8 cellular contexts compared by ENCODE assay signal in genomic region chr1:202348509-202349262, GRCh38. TPM values are rescaled to one million over a fixed set of nuclear protein-coding genes. Genes with fewer than 3 reads are reported as not detected.
DNase-seq lines count a peak whose midpoint lies in the region; ATAC-seq and TF ChIP-seq lines count a peak whose summit lies in the region.

Gene PPP1R12B, plus strand, starts transcription at chr1:202348699. Its CDS starts 153 bp downstream, at chr1:202348852.

- peak within 1 kb of the TSS; percentile 87 for H3K4me2 ChIP-seq in PC-9

- H3F3A ChIP-seq in PC-9 (ENCODE audit: insufficient read depth, low read depth): no peaks in the 10 kb centered on the region

- H3K27me3 ChIP-seq in PC-9 (ENCODE audit: insufficient read depth, low read depth) (no peaks in the 10 kb centered on the region), mucosa of stomach (ENCODE audit: control insufficient read depth, insufficient read depth, low read length) (no peaks in the 10 kb centered on the region)

- peak within 1 kb of the TSS; percentile 79 for H3K9ac ChIP-seq in mucosa of stomach (ENCODE audit: low read length)

- intact Hi-C loops in PC-9 (cut with micrococcal nuclease; ENCODE audit: unreplicated experiment): loop anchor here (10.0 kb wide), 2 partner anchors 66 to 884 kb away; partner anchors contain the start of gene PHLDA3

- DNase-seq in DMS153 (lab: John Stamatoyannopoulos, UW): peak; percentile 100
- peak; percentile 93 for DNase-seq in Jurkat, Clone E6-1 (ENCODE audit: low read depth, low spot score)
- DNase-seq in PC-9: peak; percentile 96 to 99
- DNase-seq in activated T-cell treated with anti-CD3 and anti-CD28 coated beads, Interleukin-2, amount 50 U/mL, for 1 hour: peak; percentile 92
- peak; percentile 98 for DNase-seq in erythroblast (lab: John Stamatoyannopoulos, UW)
- peak; percentile 91 to 93 for DNase-seq in stimulated activated CD8-positive, alpha-beta memory T cell treated with anti-CD3 and anti-CD28 coated beads, Interleukin-7, amount 100 ng/mL, for 1 hour (ENCODE audit: low read depth in 2 of 2)

- H3K9me3 ChIP-seq in PC-9 (ENCODE audit: insufficient read depth, low read depth): no peaks in the 10 kb centered on the region
- no peaks in the 10 kb centered on the region for H3K9me3 ChIP-seq in mucosa of stomach (ENCODE audit: control insufficient read depth, low read length)

- H3K27ac ChIP-seq in PC-9: peak within 1 kb of the TSS; percentile 56

- peak within 1 kb of the TSS; percentile 85 for H2AFZ ChIP-seq in PC-9

- H3K36me3 ChIP-seq in PC-9 (ENCODE audit: low read depth) (no peaks in the 10 kb centered on the region), mucosa of stomach (ENCODE audit: control insufficient read depth, insufficient read depth, low read length) (no peaks in the 10 kb centered on the region)

- TF ChIP-seq POLR2A in erythroblast (IDR thresholded peaks at IDR 0.05; ENCODE audit: low read length): peak; percentile 81

- CTCF ChIA-PET in PC-9 (lab: Charles Lee): interaction anchor here (1.0 kb wide), 1 partner anchor 156 kb away, joined by 3 read pairs; no protein-coding TSS in a partner anchor

- BruUV-seq in PC-9 (replicated peaks; lab: Mats Ljungman, UMichigan): no TSS peak

- H4K20me1 ChIP-seq in PC-9 (ENCODE audit: insufficient read depth): no peaks in the 10 kb centered on the region; the same call in 1 of the 2 replicates

- peak within 1 kb of the TSS; percentile 77 for H3K4me3 ChIP-seq in Jurkat, Clone E6-1 (ENCODE audit: low read length)
- H3K4me3 ChIP-seq in PC-9 (peak within 1 kb of the TSS; percentile 86), mucosa of stomach (ENCODE audit: low read length) (peak within 1 kb of the TSS; percentile 99)

- H3K79me2 ChIP-seq in PC-9 (ENCODE audit: low read depth): peaks cover 50% of the 10 kb centered on the region

- TF ChIP-seq CTCF in PC-9 (conservative IDR thresholded peaks at IDR 0.05): no peak

- peaks cover 45% of the 10 kb centered on the region for H3K4me1 ChIP-seq in PC-9 (replicated peaks; ENCODE audit: insufficient read depth)
- H3K4me1 ChIP-seq in mucosa of stomach (ENCODE audit: control insufficient read depth, insufficient read depth, low read length): peaks cover 12% of the 10 kb centered on the region

- ATAC-seq in GM21619 (IDR thresholded peaks at IDR 0.05; ENCODE audit: unreplicated experiment): peak; percentile 94

- H3K9me2 ChIP-seq in PC-9 (ENCODE audit: insufficient read depth): no peaks in the 10 kb centered on the region

- POLR2A ChIA-PET in PC-9 (lab: Charles Lee; ENCODE audit: unreplicated experiment): interaction anchor here (0.5 to 0.7 kb wide), 5 partner anchors 58 to 1260 kb away, joined by 3 to 6 read pairs (median 4); no protein-coding TSS in a partner anchor

RNA-seq across cellular contexts. Expression of gene PPP1R12B, which starts in this region (rescaled TPM):
- 4.6 TPM for polyA plus RNA-seq in Jurkat, Clone E6-1 (2012; ENCODE audit: insufficient read depth, insufficient read length)
- 33.3 and 35.8 TPM in 2 replicates for total RNA-seq in PC-9 (2021)

Comparison
In these comparisons a context has a peak if more than half of its experiments do, and no peak if none do; other contexts are left out.
1. Peak in every context shown above with its lines: DNase-seq, ATAC-seq, H3K4me3 ChIP-seq and H3K27ac ChIP-seq.